1 cellular context compared by ENCODE assay signal in genomic region chr19:40801449-40802299, GRCh38.
A peak's percentile ranks its signal among the peaks of the same experiment; 100 is the strongest.
TF ChIP-seq lines count a peak whose summit lies in the region.

No MANE protein-coding gene starts in this region.

TF ChIP-seq in HEK293, 187 proteins besides CTCF, POLR2A, EP300 and RAD21 (continued from another document):
- TF ChIP-seq HIC1 (tag by site-specific recombination; IDR thresholded peaks at IDR 0.05), result 0 out of 2 replicates have a peak, but pooled peaks have one; percentile 17
- peak; percentile 56; the same call in 1 of the 2 replicates for TF ChIP-seq ZBTB48 (tag by site-specific recombination; IDR thresholded peaks at IDR 0.05)
- peak; percentile 94 for TF ChIP-seq ZNF362 (tag by site-specific recombination; IDR thresholded peaks at IDR 0.05)
- peak; percentile 68 for TF ChIP-seq WT1 (tag by site-specific recombination; IDR thresholded peaks at IDR 0.05)
- TF ChIP-seq ZBTB20 (tag by site-specific recombination; IDR thresholded peaks at IDR 0.05), result no peak
- TF ChIP-seq ZFP41 (tag by site-specific recombination; IDR thresholded peaks at IDR 0.05; ENCODE audit: borderline replicate concordance), result no peak; the same call in 1 of the 2 replicates
